ENCODE assay signal across 21 cellular contexts in the genomic region with DNA sequence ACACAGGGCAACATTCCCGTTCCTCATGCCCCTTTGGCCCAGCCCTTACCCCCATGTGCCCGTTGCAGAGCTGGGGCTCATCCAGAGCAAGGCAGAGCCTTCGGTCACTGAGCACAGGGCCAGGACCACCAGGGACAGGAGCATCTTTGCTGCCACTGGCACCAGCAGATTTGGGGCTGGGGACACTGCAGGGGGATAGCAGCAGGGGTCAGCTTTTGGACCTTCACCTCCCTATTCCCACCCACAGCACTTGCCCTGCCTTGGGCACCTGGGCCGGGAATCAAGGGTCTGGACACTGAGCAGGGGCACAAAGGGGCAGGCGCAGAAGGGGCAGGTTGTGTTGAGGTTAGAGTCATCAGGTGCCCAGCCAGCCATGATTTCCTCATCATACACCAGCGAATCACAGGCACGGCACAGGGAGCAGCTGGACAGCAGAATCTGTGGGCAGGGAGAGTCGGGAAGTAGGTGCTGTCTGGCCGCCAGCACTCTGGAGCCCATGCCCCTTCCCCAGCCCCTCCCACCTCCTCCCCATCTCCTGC. TPM values are rescaled to one million over a fixed set of nuclear protein-coding genes. Genes with fewer than 3 reads are reported as not detected.
DNase-seq lines count a peak whose midpoint lies in the region; ATAC-seq, FAIRE-seq and TF ChIP-seq lines count a peak whose summit lies in the region.
"Had no signal": no experiment of that assay in that cellular context is flagged by ENCODE, and none has a peak within 500 bp of the region (broad histone marks: within the 10 kb centered on the region; RNA-seq: fewer than 3 reads in every experiment).

No MANE protein-coding gene starts in this region.

- ATAC-seq in Panc1 (0 out of 2 replicates have a peak, but pooled peaks have one; percentile 5), GM21576 (IDR thresholded peaks at IDR 0.05; ENCODE audit: unreplicated experiment) (no peak)
- ATAC-seq in CD4-positive, alpha-beta T cell (ENCODE audit: poor library complexity), result no peak
- ATAC-seq: Right ventricle myocardium inferior had no signal

- H3K79me1 ChIP-seq in neuronal stem cell (ENCODE audit: low read depth, low read length), result no peaks in the 10 kb centered on the region

- no peak overlapping the region for H3K4me3 Mint-ChIP-seq in CD4-positive, alpha-beta T cell
- H3K4me3 Mint-ChIP-seq: CD8-positive, alpha-beta memory T cell; H9 had no signal

- FAIRE-seq in endothelial cell of umbilical vein (lab: Jason Lieb, UNC), result no peak
- FAIRE-seq: D721Med, GM12892, RCC 7860 had no signal

- CTCF ChIA-PET in Panc1 (lab: Charles Lee) (no interaction called here), endothelial cell of umbilical vein (lab: Charles Lee) (interaction anchor here (0.5 to 0.7 kb wide), 2 partner anchors 8 to 14 kb away, joined by 3 read pairs; partner anchors contain the start of gene DENND4B)
- CTCF ChIA-PET in CD4-positive, alpha-beta T cell (lab: Charles Lee), result no interaction called here

- TF ChIP-seq CTCF in Panc1 (IDR thresholded peaks at IDR 0.05), result no peak
- no peak for TF ChIP-seq CTCF in endothelial cell of umbilical vein (IDR thresholded peaks at IDR 0.05; ENCODE audit: extremely low read depth in 1 of 2, insufficient read depth in 1 of 2, low read depth in 1 of 2, low read length in 2 of 2)
- TF ChIP-seq CTCF in CD4-positive, alpha-beta T cell (IDR thresholded peaks at IDR 0.05), result no peak

- peak overlapping the region; percentile 38 for H3K18ac ChIP-seq in neuronal stem cell (ENCODE audit: low read length)

- peaks cover 65% of the 10 kb centered on the region for H3K36me3 Mint-ChIP-seq in CD4-positive, alpha-beta T cell (ENCODE audit: low read depth)

- H4K91ac ChIP-seq in neuronal stem cell (ENCODE audit: low read depth, low read length, poor library complexity), result no peak overlapping the region

- H3K79me2 ChIP-seq in endothelial cell of umbilical vein (ENCODE audit: control insufficient read depth, insufficient read depth, low read length), result no peaks in the 10 kb centered on the region

- no peak overlapping the region for H2BK5ac ChIP-seq in neuronal stem cell (ENCODE audit: low read length)

- TF ChIP-seq POLR2A in endothelial cell of umbilical vein (IDR thresholded peaks at IDR 0.05; ENCODE audit: low read depth, low read length), result no peak

- 0 out of 2 replicates have a peak, but pooled peaks cover 6% of the 10 kb centered on the region for H3K36me3 ChIP-seq in Panc1 (ENCODE audit: control insufficient read depth, insufficient read depth, low read length)
- peaks cover 5 to 42% of the 10 kb centered on the region in 2 experiments for H3K36me3 ChIP-seq in endothelial cell of umbilical vein (ENCODE audit: control insufficient read depth in 2 of 2, extremely low read depth in 1 of 2, insufficient read depth in 2 of 2, low read length in 2 of 2)
- H3K36me3 ChIP-seq in neuronal stem cell (replicated peaks in 1 of 2; ENCODE audit: control insufficient read depth in 2 of 2, insufficient read depth in 2 of 2, low read length in 2 of 2), result peaks cover 14 to 78% of the 10 kb centered on the region in 2 donors

- H3K27me3 Mint-ChIP-seq in CD4-positive, alpha-beta T cell, result no peaks in the 10 kb centered on the region
- H3K27me3 Mint-ChIP-seq: CD8-positive, alpha-beta memory T cell had no signal

- H2BK12ac ChIP-seq in neuronal stem cell (ENCODE audit: low read length), result peak overlapping the region; percentile 58

- peak overlapping the region; percentile 91 for H3K23ac ChIP-seq in neuronal stem cell (ENCODE audit: low read depth, low read length, poor library complexity)

- H3K9me1 ChIP-seq in endothelial cell of umbilical vein (replicated peaks; ENCODE audit: control insufficient read depth, extremely low read depth, insufficient read depth, low read length), result no peaks in the 10 kb centered on the region

- POLR2A ChIA-PET in Panc1 (lab: Charles Lee) (interaction anchor here (0.6 kb wide), 1 partner anchor 55 kb away, joined by 5 read pairs; no protein-coding TSS in a partner anchor), endothelial cell of umbilical vein (lab: Charles Lee) (no interaction called here)
- POLR2A ChIA-PET in CD4-positive, alpha-beta T cell (lab: Charles Lee), result interaction anchor here (3.8 kb wide), 1 partner anchor 12 kb away, joined by 15 read pairs; no protein-coding TSS in a partner anchor

- no peaks in the 10 kb centered on the region for H3K9me3 ChIP-seq in Panc1 (ENCODE audit: control insufficient read depth, insufficient read depth, low read depth, low read length)
- H3K9me3 ChIP-seq in endothelial cell of umbilical vein (replicated peaks; ENCODE audit: control insufficient read depth, insufficient read depth, low read length), result no peaks in the 10 kb centered on the region
- H3K9me3 ChIP-seq in neuronal stem cell (replicated peaks in 1 of 2; ENCODE audit: control insufficient read depth in 2 of 2, insufficient read depth in 1 of 2, low read depth in 1 of 2, low read length in 2 of 2), result no peaks in the 10 kb centered on the region
- no peaks in the 10 kb centered on the region for H3K9me3 ChIP-seq in CD4-positive, alpha-beta T cell (ENCODE audit: control insufficient read depth, low read length)
- H3K9me3 ChIP-seq: BLaER1 had no signal

- DNase-seq in D341Med (ENCODE audit: low spot score) (peak; percentile 21), Panc1 (ENCODE audit: low read depth, low spot score) (no peak), endothelial cell of umbilical vein (ENCODE audit: low read depth, low spot score) (no peak), neuronal stem cell (ENCODE audit: low spot score) (no peak), amygdala (lab: John Stamatoyannopoulos, UW) (no peak)
- DNase-seq in activated CD8-positive, alpha-beta memory T cell treated with anti-CD3 and anti-CD28 coated beads, Interleukin-2, amount 50 U/mL, for 4 hours, result no peak
- DNase-seq in CD4-positive, alpha-beta T cell, result no peak
- DNase-seq: H9; NCI-H1105 treated with DMSO at 0.1 percent for 48 hours; NCI-H1694; NCI-H2081 treated with DMSO at 0.1 percent for 48 hours; NCI-H510A; NCI-H748 treated with DMSO at 0.1 percent for 48 hours; NK-92 treated with Interleukin-12 subunit alpha and Interleukin-12 subunit beta, amount 100 ng/mL, for 24 hours had no signal

- no CpG with 5 or more reads among the region's 9 CpGs for WGBS in neuronal stem cell (ENCODE audit: extremely low coverage in 2 of 2, insufficient read length in 2 of 2, insufficient replicate concordance in 1 of 2), 2 donors

- intact Hi-C loops in Panc1 (cut with micrococcal nuclease; ENCODE audit: unreplicated experiment), result no loop called here
- intact Hi-C loops in endothelial cell of umbilical vein (cut with micrococcal nuclease), result no loop called here
- intact Hi-C loops in CD4-positive, alpha-beta T cell (cut with DNase I, micrococcal nuclease), result no loop called here

- H2BK120ac ChIP-seq in neuronal stem cell (ENCODE audit: low read depth, low read length), result no peak overlapping the region

- H3K27ac ChIP-seq in Panc1 (ENCODE audit: low read length), result no peak overlapping the region
- no peak overlapping the region for H3K27ac ChIP-seq in endothelial cell of umbilical vein (ENCODE audit: insufficient read depth, low read depth, low read length)
- H3K27ac ChIP-seq in neuronal stem cell (replicated peaks; ENCODE audit: low read length), result no peak overlapping the region
- no peak overlapping the region for H3K27ac ChIP-seq in CD4-positive, alpha-beta T cell (ENCODE audit: low read depth, low read length)
- H3K27ac ChIP-seq: BLaER1 had no signal

- H3K27me3 ChIP-seq in Panc1 (ENCODE audit: control insufficient read depth, insufficient read depth, low read length) (no peaks in the 10 kb centered on the region), endothelial cell of umbilical vein (ENCODE audit: control insufficient read depth in 2 of 2, insufficient read depth in 2 of 2, low read length in 2 of 2) (no peaks in the 10 kb centered on the region), neuronal stem cell (ENCODE audit: control insufficient read depth in 3 of 3, insufficient read depth in 3 of 3, low read depth in 1 of 3, low read length in 3 of 3) (no peaks in the 10 kb centered on the region)
- H3K27me3 ChIP-seq in CD4-positive, alpha-beta T cell (ENCODE audit: control insufficient read depth, insufficient read depth, low read length), result no peaks in the 10 kb centered on the region
- H3K27me3 ChIP-seq: BLaER1 had no signal

- no peak overlapping the region for H3K4me2 ChIP-seq in endothelial cell of umbilical vein (ENCODE audit: insufficient read depth, low read length)
- H3K4me2 ChIP-seq in neuronal stem cell (ENCODE audit: insufficient read depth, low read length, poor library complexity, severe bottlenecking), result no peak overlapping the region
- H3K4me2 ChIP-seq: BLaER1 had no signal

- in situ Hi-C loops in Panc1 (cut with HindIII; ENCODE audit: low pct_unique_long_range_greater_than_20kb, low sequenced_read_pairs), result no loop called here

- no peak overlapping the region for H3K4ac ChIP-seq in neuronal stem cell (ENCODE audit: low read length)

- no peak overlapping the region for H2AK5ac ChIP-seq in neuronal stem cell (ENCODE audit: low read depth, low read length)

- H2BK15ac ChIP-seq in neuronal stem cell (ENCODE audit: low read length), result no peak overlapping the region

- H4K8ac ChIP-seq in neuronal stem cell (ENCODE audit: low read depth, low read length), result no peak overlapping the region

- peaks cover 10% of the 10 kb centered on the region for H3K4me1 Mint-ChIP-seq in CD4-positive, alpha-beta T cell (ENCODE audit: low read depth)
- H3K4me1 Mint-ChIP-seq: H9 had no signal

- H3K27ac Mint-ChIP-seq in CD4-positive, alpha-beta T cell, result no peak overlapping the region
- H3K27ac Mint-ChIP-seq: H9 had no signal

- no peak overlapping the region for H2AFZ ChIP-seq in endothelial cell of umbilical vein (ENCODE audit: low read depth, low read length)
- no peak overlapping the region for H2AFZ ChIP-seq in neuronal stem cell (ENCODE audit: low read length)

- H3K4me1 ChIP-seq in Panc1 (ENCODE audit: control insufficient read depth, insufficient read depth, low read length) (no peaks in the 10 kb centered on the region), endothelial cell of umbilical vein (ENCODE audit: control insufficient read depth, extremely low read depth, insufficient read depth, low read length) (peaks cover 15% of the 10 kb centered on the region), neuronal stem cell (ENCODE audit: control insufficient read depth in 2 of 2, insufficient read depth in 1 of 2, low read depth in 1 of 2, low read length in 2 of 2) (no peaks in the 10 kb centered on the region)

- no peak overlapping the region for H3K9ac ChIP-seq in endothelial cell of umbilical vein (replicated peaks; ENCODE audit: extremely low read depth, insufficient read depth, low read length)
- H3K9ac ChIP-seq in neuronal stem cell (ENCODE audit: low read depth, low read length, poor library complexity), result peak overlapping the region; percentile 21
- H3K9ac ChIP-seq: BLaER1 had no signal

- no peak overlapping the region for H3K4me3 ChIP-seq in Panc1 (ENCODE audit: low read depth in 2 of 2, low read length in 2 of 2)
- H3K4me3 ChIP-seq in endothelial cell of umbilical vein (replicated peaks in 1 of 3; ENCODE audit: insufficient read depth in 1 of 3, low read depth in 1 of 3, low read length in 3 of 3), result no peak overlapping the region
- peak overlapping the region in 1 of 2 donors; percentile 12 for H3K4me3 ChIP-seq in neuronal stem cell (ENCODE audit: low read length in 2 of 2)
- H3K4me3 ChIP-seq: BLaER1 had no signal

- H3K9me3 Mint-ChIP-seq in CD4-positive, alpha-beta T cell, result no peaks in the 10 kb centered on the region
- H3K9me3 Mint-ChIP-seq: CD8-positive, alpha-beta memory T cell; H9 had no signal

- H3K14ac ChIP-seq in neuronal stem cell (ENCODE audit: low read length), result peak overlapping the region; percentile 71

- dilution Hi-C loops in endothelial cell of umbilical vein (cut with MboI; ENCODE audit: extremely low pct_ligation_motif_present, low sequenced_read_pairs), result no loop called here

- BruUV-seq in Panc1 (replicated peaks; lab: Mats Ljungman, UMichigan) (no TSS peak), endothelial cell of umbilical vein (replicated peaks; lab: Mats Ljungman, UMichigan) (TSS peak; percentile 4)

- H4K20me1 ChIP-seq in endothelial cell of umbilical vein (replicated peaks; ENCODE audit: control insufficient read depth, extremely low read depth, insufficient read depth, low read length), result no peaks in the 10 kb centered on the region
- H4K20me1 ChIP-seq: BLaER1 had no signal

RNA-seq across cellular contexts. Expression of gene GATAD2B, which starts 9.9 kb away (rescaled TPM):
- total RNA-seq in Panc1 (2021; ENCODE audit: unreplicated experiment) (47.2 TPM), endothelial cell of umbilical vein (46.3 and 49.2 TPM in 2 replicates)
- polyA plus RNA-seq in Panc1 (2012; ENCODE audit: insufficient read length), result 10.9 TPM
- polyA plus RNA-seq in endothelial cell of umbilical vein, result 6.4 and 8.5 TPM in 2 replicates
- 7.6 and 11.8 TPM in 2 replicates for polyA plus RNA-seq in endothelial cell of umbilical vein (2011; cell fraction: cytosol; rRNA removed)
- 16.8 and 17.0 TPM in 2 replicates for polyA plus RNA-seq in endothelial cell of umbilical vein (2011; cell fraction: nucleus; rRNA removed)
- 8.0 and 8.6 TPM in 2 replicates for polyA plus RNA-seq in endothelial cell of umbilical vein (2012)
- polyA minus RNA-seq in endothelial cell of umbilical vein, result 19.6 and 26.9 TPM in 2 replicates
- polyA minus RNA-seq in endothelial cell of umbilical vein (2011; cell fraction: cytosol; rRNA and poly(A)+ RNA removed), result 24.9 TPM
- polyA minus RNA-seq in endothelial cell of umbilical vein (2011; cell fraction: nucleus; rRNA and poly(A)+ RNA removed), result 15.0 and 22.4 TPM in 2 replicates
- polyA plus RNA-seq in neuronal stem cell (2013, experiment 1 of 2), result 26.6 TPM
- polyA plus RNA-seq in neuronal stem cell (2013, experiment 2 of 2), result 27.7 TPM
- total RNA-seq in CD4-positive, alpha-beta T cell, result 10 to 100 TPM; 51.6 to 52.3 TPM

RNA-seq across cellular contexts. Expression of gene DENND4B, which starts 13.9 kb away (rescaled TPM):
- total RNA-seq in Panc1 (2021; ENCODE audit: unreplicated experiment) (56.2 TPM), endothelial cell of umbilical vein (54.3 and 57.8 TPM in 2 replicates)
- polyA plus RNA-seq in Panc1 (2012; ENCODE audit: insufficient read length), result 57.3 TPM
- 35.6 and 45.6 TPM in 2 replicates for polyA plus RNA-seq in endothelial cell of umbilical vein
- 15.8 and 20.5 TPM in 2 replicates for polyA plus RNA-seq in endothelial cell of umbilical vein (2011; cell fraction: cytosol; rRNA removed)
- 197 and 243 TPM in 2 replicates for polyA plus RNA-seq in endothelial cell of umbilical vein (2011; cell fraction: nucleus; rRNA removed)
- polyA plus RNA-seq in endothelial cell of umbilical vein (2012), result 24.9 and 25.3 TPM in 2 replicates
- polyA minus RNA-seq in endothelial cell of umbilical vein, result 42.9 and 51.9 TPM in 2 replicates
- polyA minus RNA-seq in endothelial cell of umbilical vein (2011; cell fraction: cytosol; rRNA and poly(A)+ RNA removed), result 16.3 TPM
- polyA minus RNA-seq in endothelial cell of umbilical vein (2011; cell fraction: nucleus; rRNA and poly(A)+ RNA removed), result 85.3 and 110 TPM in 2 replicates
- polyA plus RNA-seq in neuronal stem cell (2013, experiment 1 of 2), result 10.8 TPM
- 10.8 TPM for polyA plus RNA-seq in neuronal stem cell (2013, experiment 2 of 2)
- total RNA-seq in CD4-positive, alpha-beta T cell, result 10 to 100 TPM; 87.0 to 98.7 TPM

RNA-seq across cellular contexts. Expression of gene CRTC2, which starts 25.8 kb away (rescaled TPM):
- total RNA-seq in Panc1 (2021; ENCODE audit: unreplicated experiment), result 39.3 TPM
- 47.6 TPM for polyA plus RNA-seq in Panc1 (2012; ENCODE audit: insufficient read length)
- total RNA-seq in endothelial cell of umbilical vein, result 39.0 and 42.2 TPM in 2 replicates
- 40.2 and 47.5 TPM in 2 replicates for polyA plus RNA-seq in endothelial cell of umbilical vein
- polyA plus RNA-seq in endothelial cell of umbilical vein (2011; cell fraction: cytosol; rRNA removed), result 22.6 and 23.0 TPM in 2 replicates
- polyA plus RNA-seq in endothelial cell of umbilical vein (2011; cell fraction: nucleus; rRNA removed), result 76.2 and 122 TPM in 2 replicates
- polyA plus RNA-seq in endothelial cell of umbilical vein (2012), result 22.8 and 25.2 TPM in 2 replicates
- 44.8 and 55.2 TPM in 2 replicates for polyA minus RNA-seq in endothelial cell of umbilical vein
- polyA minus RNA-seq in endothelial cell of umbilical vein (2011; cell fraction: cytosol; rRNA and poly(A)+ RNA removed), result 11.1 TPM
- polyA minus RNA-seq in endothelial cell of umbilical vein (2011; cell fraction: nucleus; rRNA and poly(A)+ RNA removed), result 49.1 and 54.9 TPM in 2 replicates
- 22.5 TPM for polyA plus RNA-seq in neuronal stem cell (2013, experiment 1 of 2)
- 21.8 TPM for polyA plus RNA-seq in neuronal stem cell (2013, experiment 2 of 2)
- total RNA-seq in CD4-positive, alpha-beta T cell, result 100 to 1,000 TPM; 147 to 152 TPM

RNA-seq across cellular contexts. Expression of gene SLC39A1, which starts 30.7 kb away (rescaled TPM):
- total RNA-seq in Panc1 (2021; ENCODE audit: unreplicated experiment) (158 TPM), endothelial cell of umbilical vein (75.8 and 77.1 TPM in 2 replicates)
- 185 TPM for polyA plus RNA-seq in Panc1 (2012; ENCODE audit: insufficient read length)
- polyA plus RNA-seq in endothelial cell of umbilical vein, result 98.0 and 111 TPM in 2 replicates
- 75.7 and 79.8 TPM in 2 replicates for polyA plus RNA-seq in endothelial cell of umbilical vein (2011; cell fraction: cytosol; rRNA removed)
- 38.6 and 38.8 TPM in 2 replicates for polyA plus RNA-seq in endothelial cell of umbilical vein (2011; cell fraction: nucleus; rRNA removed)
- 60.2 and 62.4 TPM in 2 replicates for polyA plus RNA-seq in endothelial cell of umbilical vein (2012)
- 71.0 and 80.0 TPM in 2 replicates for polyA minus RNA-seq in endothelial cell of umbilical vein
- 81.8 TPM for polyA minus RNA-seq in endothelial cell of umbilical vein (2011; cell fraction: cytosol; rRNA and poly(A)+ RNA removed)
- polyA minus RNA-seq in endothelial cell of umbilical vein (2011; cell fraction: nucleus; rRNA and poly(A)+ RNA removed), result 12.9 and 17.4 TPM in 2 replicates
- polyA plus RNA-seq in neuronal stem cell (2013, experiment 1 of 2), result 83.0 TPM
- polyA plus RNA-seq in neuronal stem cell (2013, experiment 2 of 2), result 80.7 TPM
- total RNA-seq in CD4-positive, alpha-beta T cell, result 1 to 10 TPM; 6.4 to 6.9 TPM

RNA-seq across cellular contexts. Expression of gene CREB3L4, which starts 35.0 kb away (rescaled TPM):
- 12.3 TPM for total RNA-seq in Panc1 (2021; ENCODE audit: unreplicated experiment)
- polyA plus RNA-seq in Panc1 (2012; ENCODE audit: insufficient read length), result 14.8 TPM
- 8.1 and 9.9 TPM in 2 replicates for total RNA-seq in endothelial cell of umbilical vein
- 11.7 and 12.1 TPM in 2 replicates for polyA plus RNA-seq in endothelial cell of umbilical vein
- polyA plus RNA-seq in endothelial cell of umbilical vein (2011; cell fraction: cytosol; rRNA removed), result 10.0 and 11.5 TPM in 2 replicates
- 30.6 and 32.2 TPM in 2 replicates for polyA plus RNA-seq in endothelial cell of umbilical vein (2011; cell fraction: nucleus; rRNA removed)
- polyA plus RNA-seq in endothelial cell of umbilical vein (2012), result 4.3 and 4.4 TPM in 2 replicates
- 7.1 and 10.0 TPM in 2 replicates for polyA minus RNA-seq in endothelial cell of umbilical vein
- 10.0 TPM for polyA minus RNA-seq in endothelial cell of umbilical vein (2011; cell fraction: cytosol; rRNA and poly(A)+ RNA removed)
- polyA minus RNA-seq in endothelial cell of umbilical vein (2011; cell fraction: nucleus; rRNA and poly(A)+ RNA removed), result 4.3 and 4.5 TPM in 2 replicates
- 14.4 TPM for polyA plus RNA-seq in neuronal stem cell (2013, experiment 1 of 2)
- 14.5 TPM for polyA plus RNA-seq in neuronal stem cell (2013, experiment 2 of 2)
- 1 to 10 TPM; 2.9 to 3.9 TPM for total RNA-seq in CD4-positive, alpha-beta T cell
